ENCODE assay signal across 8 cellular contexts in genomic region chr10:92592761-92593552, GRCh38. TPM values are rescaled to one million over a fixed set of nuclear protein-coding genes. Genes with fewer than 3 reads are reported as not detected.
DNase-seq lines count a peak whose midpoint lies in the region; ATAC-seq, FAIRE-seq and TF ChIP-seq lines count a peak whose summit lies in the region.

Gene KIF11, plus strand, starts transcription at chr10:92593130. Its CDS starts 246 bp downstream, at chr10:92593376.

- H3K36me3 ChIP-seq in pancreas (no peaks in the 10 kb centered on the region), tibial nerve (no peaks in the 10 kb centered on the region)

- peak; percentile 93 to 96 (median 96) for DNase-seq in NCI-H1417 (lab: John Stamatoyannopoulos, UW)
- peak; percentile 89 to 94 for DNase-seq in SW 1271 (lab: John Stamatoyannopoulos, UW)
- DNase-seq in activated naive CD8-positive, alpha-beta T cell treated with anti-CD3 and anti-CD28 coated beads, Interleukin-2, amount 50 U/mL, for 16 hours (ENCODE audit: low read depth, low spot score): peak; percentile 93
- DNase-seq in Right ventricle myocardium superior: peak; percentile 100
- DNase-seq in pancreas: peak; percentile 95 to 97 (median 96)
- peak; percentile 97 to 98 for DNase-seq in tibial nerve (ENCODE audit: low spot score in 2 of 2)

- TF ChIP-seq EP300 in tibial nerve (IDR thresholded peaks at IDR 0.05): peak; percentile 38 to 97

- H3K4me1 ChIP-seq in pancreas: peaks cover 0 to 12% (median 6%) of the 10 kb centered on the region in 3 donors
- peaks cover 0 to 20% (median 13%) of the 10 kb centered on the region in 4 donors for H3K4me1 ChIP-seq in tibial nerve

- peak within 1 kb of the TSS; percentile 48 to 78 (median 60) for H3K4me3 ChIP-seq in pancreas
- H3K4me3 ChIP-seq in tibial nerve: peak within 1 kb of the TSS; percentile 37 to 73 (median 66)

- TF ChIP-seq POLR2A in GM10847 (IDR thresholded peaks at IDR 0.05; ENCODE audit: extremely low read depth, insufficient read length) (peak; percentile 90), tibial nerve (IDR thresholded peaks at IDR 0.05) (peak; percentile 74 to 81)

- no peak for TF ChIP-seq CTCF in pancreas (IDR thresholded peaks at IDR 0.05)
- peak in 1 of 5 experiments; percentile 20 for TF ChIP-seq CTCF in tibial nerve (IDR thresholded peaks at IDR 0.05)

- intact Hi-C loops in Right ventricle myocardium superior (cut with DNase I) (loop anchor here (10.0 kb wide), 1 partner anchor 282 kb away; no protein-coding TSS in a partner anchor), pancreas (cut with DNase I) (no loop called here)

- FAIRE-seq in pancreas (lab: Jason Lieb, UNC): peak; percentile 54

- peak within 1 kb of the TSS; percentile 78 to 93 (median 82) for H3K27ac ChIP-seq in pancreas
- H3K27ac ChIP-seq in tibial nerve: peak within 1 kb of the TSS; percentile 83 to 95 (median 94)

- 0 to 1% methylated on average over 58 of the region's 58 CpGs for whole genome bisulfite sequencing in pancreas, 2 donors
- 0 to 1% methylated on average over 46 to 58 of the region's 58 CpGs for WGBS in tibial nerve, 2 donors

- H3K9me3 ChIP-seq in pancreas: no peaks in the 10 kb centered on the region
- no peaks in the 10 kb centered on the region for H3K9me3 ChIP-seq in tibial nerve

- peak; percentile 75 for ATAC-seq in HG02678 (IDR thresholded peaks at IDR 0.05; ENCODE audit: unreplicated experiment)
- peak; percentile 97 for ATAC-seq in Right ventricle myocardium superior (ENCODE audit: poor library complexity)
- ATAC-seq in pancreas: peak; percentile 91 to 97 (median 94)

- no peaks in the 10 kb centered on the region for H3K27me3 ChIP-seq in pancreas
- H3K27me3 ChIP-seq in tibial nerve: no peaks in the 10 kb centered on the region

RNA-seq across cellular contexts. Expression of gene KIF11, which starts in this region (rescaled TPM):
- total RNA-seq in Right ventricle myocardium superior: 0.78 TPM
- total RNA-seq in pancreas: 1 to 10 TPM in 1 of 6 donors, under 1 TPM in 5; 0.35 to 1.1 (median 0.50) TPM
- under 1 TPM; 0.19 to 0.38 TPM for polyA plus RNA-seq in pancreas
- total RNA-seq in tibial nerve: 1 to 10 TPM in 1 of 4 donors, under 1 TPM in 3; under 0.01 to 1.0 (median 0.56) TPM

Comparison
In these comparisons a context has a peak if more than half of its experiments do, and no peak if none do; other contexts are left out.
1. Peak in every context shown above with its lines: DNase-seq, ATAC-seq, H3K4me3 ChIP-seq and H3K27ac ChIP-seq.
2. Peak in DNase-seq and ATAC-seq in Right ventricle myocardium superior; RNA of the gene not detected or under 1 TPM.